In the genomic region with DNA sequence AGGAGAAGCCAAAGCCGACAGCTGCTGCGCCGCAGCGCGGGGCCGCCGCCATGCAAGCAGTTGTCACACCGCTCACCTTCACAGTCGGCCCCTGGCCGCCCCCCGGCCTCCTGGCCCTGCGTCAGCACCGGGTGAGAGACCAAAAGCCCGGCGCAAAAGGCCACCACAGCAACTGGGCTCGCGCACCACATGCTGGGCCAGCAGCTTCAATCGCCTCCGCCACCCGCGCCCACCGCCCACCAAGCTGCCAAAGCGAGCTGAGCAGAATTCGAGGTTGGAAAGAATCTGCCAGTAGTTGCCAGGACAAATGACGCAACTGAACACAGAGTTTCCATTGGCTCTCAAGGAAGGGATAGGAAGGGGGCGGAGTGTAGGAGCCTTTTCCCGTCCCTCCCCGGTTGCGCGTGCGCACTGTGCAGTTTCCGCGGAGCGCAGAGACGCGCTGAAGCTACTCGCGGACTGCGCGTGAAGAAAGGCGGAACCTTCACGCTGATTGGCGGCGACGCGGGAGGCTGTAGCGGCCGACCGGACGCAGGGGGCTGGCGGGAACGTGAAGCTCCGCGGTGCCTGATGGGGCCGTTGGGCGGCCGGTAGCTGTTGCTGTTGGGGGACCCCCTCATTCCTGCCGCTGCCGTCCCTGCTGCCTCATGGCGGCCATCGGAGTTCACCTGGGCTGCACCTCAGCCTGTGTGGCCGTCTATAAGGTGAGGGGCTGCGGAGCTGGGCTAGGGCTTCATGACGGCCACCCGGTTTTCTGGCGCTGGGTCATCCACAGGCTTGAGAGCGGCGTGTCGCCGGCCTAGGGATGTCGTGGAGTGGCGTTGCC, we compare ENCODE assay signal across 8 cellular contexts. TPM values are rescaled to one million over a fixed set of nuclear protein-coding genes. Genes with fewer than 3 reads are reported as not detected.
DNase-seq lines count a peak whose midpoint lies in the region; ATAC-seq, FAIRE-seq and TF ChIP-seq lines count a peak whose summit lies in the region.

A gene (minus strand): TSS at position 282 of the 826 bp plus-strand sequence. CDS start 91 bp downstream, at position 191.
A gene with protein sequence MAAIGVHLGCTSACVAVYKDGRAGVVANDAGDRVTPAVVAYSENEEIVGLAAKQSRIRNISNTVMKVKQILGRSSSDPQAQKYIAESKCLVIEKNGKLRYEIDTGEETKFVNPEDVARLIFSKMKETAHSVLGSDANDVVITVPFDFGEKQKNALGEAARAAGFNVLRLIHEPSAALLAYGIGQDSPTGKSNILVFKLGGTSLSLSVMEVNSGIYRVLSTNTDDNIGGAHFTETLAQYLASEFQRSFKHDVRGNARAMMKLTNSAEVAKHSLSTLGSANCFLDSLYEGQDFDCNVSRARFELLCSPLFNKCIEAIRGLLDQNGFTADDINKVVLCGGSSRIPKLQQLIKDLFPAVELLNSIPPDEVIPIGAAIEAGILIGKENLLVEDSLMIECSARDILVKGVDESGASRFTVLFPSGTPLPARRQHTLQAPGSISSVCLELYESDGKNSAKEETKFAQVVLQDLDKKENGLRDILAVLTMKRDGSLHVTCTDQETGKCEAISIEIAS (plus strand): TSS at position 551 of the 826 bp plus-strand sequence. CDS start 97 bp downstream, at position 648.
A gene with protein sequence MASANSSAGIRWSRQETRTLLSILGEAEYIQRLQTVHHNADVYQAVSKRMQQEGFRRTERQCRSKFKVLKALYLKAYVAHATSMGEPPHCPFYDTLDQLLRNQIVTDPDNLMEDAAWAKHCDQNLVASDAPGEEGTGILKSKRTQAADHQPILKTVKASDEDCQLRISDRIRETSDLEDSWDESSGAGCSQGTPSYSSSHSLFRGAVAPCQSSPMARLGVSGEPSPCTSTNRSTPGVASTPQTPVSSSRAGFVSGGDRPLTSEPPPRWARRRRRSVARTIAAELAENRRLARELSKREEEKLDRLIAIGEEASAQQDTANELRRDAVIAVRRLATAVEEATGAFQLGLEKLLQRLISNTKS (plus strand): TSS at position 551 of the 826 bp plus-strand sequence. CDS start 3,979 bp downstream, outside the sequence.

- POLR2A ChIA-PET in H1 (lab: Charles Lee; ENCODE audit: partially characterized antibody): interaction anchor here (0.8 to 3.7 kb wide), 22 partner anchors 10 to 1488 kb away, joined by 3 to 32 read pairs (median 4); a partner anchor contains a TSS

- H3K27me3 ChIP-seq in NT2/D1 (ENCODE audit: insufficient read depth, insufficient read length) (no peaks in the 10 kb centered on the region), H1 (replicated peaks in 1 of 4; ENCODE audit: control insufficient read depth in 3 of 4, extremely low read depth in 1 of 4, insufficient read depth in 3 of 4, low read length in 3 of 4) (no peaks in the 10 kb centered on the region)

- H3K4me3 ChIP-seq in NT2/D1 (ENCODE audit: insufficient read length, low read depth) (peak within 1 kb of the TSS; percentile 98), H1 (ENCODE audit: extremely low read depth in 1 of 4, insufficient read depth in 2 of 4, low read depth in 3 of 4, low read length in 4 of 4) (peak within 1 kb of the TSS; percentile 87 to 93 (median 91))

- H2AK5ac ChIP-seq in H1 (ENCODE audit: low read depth, low read length): 0 out of 2 replicates have a peak within 1 kb of the TSS, but pooled peaks have one; percentile 83

- TF ChIP-seq RAD21 in H1 (IDR thresholded peaks at IDR 0.05 in 1 of 2, conservative IDR thresholded peaks at IDR 0.05 in 1 of 2; ENCODE audit: low read depth in 2 of 2, low read length in 2 of 2): no peak

- H4K91ac ChIP-seq in H1 (replicated peaks; ENCODE audit: insufficient read length, low read length): peak within 1 kb of the TSS; percentile 89

- no peak within 1 kb of the TSS for H3K14ac ChIP-seq in H1 (ENCODE audit: insufficient read length)

- H4K8ac ChIP-seq in H1 (ENCODE audit: extremely low read depth, insufficient read depth, low read length): peak within 1 kb of the TSS; percentile 97

- H3K9ac ChIP-seq in NT2/D1 (ENCODE audit: insufficient read length, low read depth) (peak within 1 kb of the TSS; percentile 98), H1 (replicated peaks in 1 of 4; ENCODE audit: extremely low read depth in 1 of 4, low read depth in 3 of 4, low read length in 3 of 4) (peak within 1 kb of the TSS; percentile 90 to 98 (median 94))

- peak within 1 kb of the TSS; percentile 91 for H3K56ac ChIP-seq in H1 (replicated peaks; ENCODE audit: insufficient read length, low read depth, low read length)

- H3K4me1 ChIP-seq in NT2/D1 (ENCODE audit: insufficient read depth, insufficient read length) (no peaks in the 10 kb centered on the region), H1 (replicated peaks in 1 of 4; ENCODE audit: control insufficient read depth in 3 of 4, insufficient read depth in 4 of 4, low read length in 3 of 4) (peaks cover 0 to 8% (median 3%) of the 10 kb centered on the region in 4 experiments; a peak in 3 of 7 replicates)

- peak within 1 kb of the TSS; percentile 81 for H3K4ac ChIP-seq in H1 (replicated peaks; ENCODE audit: insufficient read length, low read depth, low read length)

- H3K4me2 ChIP-seq in H1 (ENCODE audit: insufficient read depth in 1 of 2, low read depth in 2 of 2, low read length in 2 of 2): peak within 1 kb of the TSS; percentile 79 to 87

- H2BK15ac ChIP-seq in H1 (ENCODE audit: low read length): no peak within 1 kb of the TSS

- H3K79me1 ChIP-seq in H1 (ENCODE audit: low read depth, low read length): peaks cover 3% of the 10 kb centered on the region; the same call in 1 of the 2 replicates

- DNase-seq in COR-L47 (lab: John Stamatoyannopoulos, UW) (peak; percentile 91), HUDEP-2 (lab: John Stamatoyannopoulos, UW; ENCODE audit: unreplicated experiment in 76 of 76) (peak; percentile 44 to 99 (median 96)), NT2/D1 (ENCODE audit: low read depth, low spot score) (peak; percentile 96), H1 (ENCODE audit: low read depth in 1 of 2, low spot score in 2 of 2) (peak; percentile 97 to 98), memory B cell (ENCODE audit: low spot score in 2 of 2) (peak; percentile 96 to 99)
- peak; percentile 99 for DNase-seq in activated CD8-positive, alpha-beta memory T cell treated with anti-CD3 and anti-CD28 coated beads, Interleukin-2, amount 10 ng/mL, durations not matched to agents 7 days and 5 days
- peak; percentile 99 for DNase-seq in stimulated activated CD8-positive, alpha-beta memory T cell treated with anti-CD3 and anti-CD28 coated beads, Interleukin-12 subunit alpha, Interleukin-12 subunit beta, amount 100 ng/mL, for 24 hours (ENCODE audit: extremely low read depth)

- peaks cover 9 to 36% of the 10 kb centered on the region in 2 experiments for H3K79me2 ChIP-seq in H1 (ENCODE audit: control insufficient read depth in 1 of 2, insufficient read depth in 2 of 2, low read length in 2 of 2)

- peak; percentile 84 to 93 for TF ChIP-seq POLR2A in H1 (IDR thresholded peaks at IDR 0.05; ENCODE audit: control extremely low read depth in 1 of 2, low read depth in 2 of 2, low read length in 2 of 2)

- peak within 1 kb of the TSS; percentile 96 for H4K5ac ChIP-seq in H1 (ENCODE audit: insufficient read length, low read depth, low read length)

- peaks cover 3 to 6% of the 10 kb centered on the region in 2 experiments for H4K20me1 ChIP-seq in H1 (replicated peaks in 1 of 2; ENCODE audit: control insufficient read depth in 1 of 2, insufficient read depth in 2 of 2, low read length in 2 of 2)

- H2BK20ac ChIP-seq in H1 (ENCODE audit: low read length): no peak within 1 kb of the TSS

- H2BK5ac ChIP-seq in H1 (ENCODE audit: low read depth, low read length): peak within 1 kb of the TSS; percentile 95

- 0 out of 2 replicates have a peak within 1 kb of the TSS, but pooled peaks have one; percentile 82 for H2BK12ac ChIP-seq in H1 (ENCODE audit: low read depth, low read length)

- H2BK120ac ChIP-seq in H1 (replicated peaks; ENCODE audit: low read depth, low read length): no peak within 1 kb of the TSS

- peak within 1 kb of the TSS; percentile 91 for H3K27ac ChIP-seq in H1 (ENCODE audit: low read depth, low read length)

- H3K27ac Mint-ChIP-seq in activated CD8-positive, alpha-beta memory T cell treated with anti-CD3 and anti-CD28 coated beads, Interleukin-2, amount 10 ng/mL, durations not matched to agents 7 days and 5 days: peak within 1 kb of the TSS; percentile 94
- peak within 1 kb of the TSS; percentile 98 for H3K27ac Mint-ChIP-seq in memory B cell

- no peaks in the 10 kb centered on the region for H3K9me3 ChIP-seq in NT2/D1 (ENCODE audit: insufficient read depth, low read length)
- H3K9me3 ChIP-seq in H1 (ENCODE audit: insufficient read depth in 2 of 2, low read depth in 1 of 2, low read length in 1 of 2): no peaks in the 10 kb centered on the region

- no peak for TF ChIP-seq CTCF in H1 (IDR thresholded peaks at IDR 0.05; ENCODE audit: control extremely low read depth in 1 of 3, insufficient read depth in 1 of 3, low read depth in 1 of 3, low read length in 3 of 3)

- peak within 1 kb of the TSS; percentile 93 for H3K18ac ChIP-seq in H1 (ENCODE audit: extremely low read depth, low read length)

- H3K36me3 ChIP-seq in NT2/D1 (ENCODE audit: insufficient read depth, insufficient read length, low read length): peaks cover 34% of the 10 kb centered on the region
- H3K36me3 ChIP-seq in H1 (ENCODE audit: control insufficient read depth in 2 of 4, insufficient read depth in 4 of 4, low read length in 3 of 4): peaks cover 19 to 30% (median 21%) of the 10 kb centered on the region in 4 experiments

- 3% methylated on average over 64 of the region's 72 CpGs; no CpG with 5 or more reads in 1 of the 2 experiments for WGBS in H1 (ENCODE audit: extremely low coverage in 1 of 2, insufficient coverage in 1 of 2, insufficient read length in 1 of 2, insufficient replicate concordance in 2 of 2, low coverage in 1 of 2, low lambda C conversion rate in 2 of 2, missing lambda C conversion rate in 1 of 2), 2 experiments

- no peak within 1 kb of the TSS for H3K23ac ChIP-seq in H1 (ENCODE audit: insufficient read length)

- peaks cover 30% of the 10 kb centered on the region for H3K36me3 Mint-ChIP-seq in activated CD8-positive, alpha-beta memory T cell treated with anti-CD3 and anti-CD28 coated beads, Interleukin-2, amount 10 ng/mL, durations not matched to agents 7 days and 5 days
- H3K36me3 Mint-ChIP-seq in memory B cell: peaks cover 14% of the 10 kb centered on the region

- no peaks in the 10 kb centered on the region for H3K27me3 Mint-ChIP-seq in activated CD8-positive, alpha-beta memory T cell treated with anti-CD3 and anti-CD28 coated beads, Interleukin-2, amount 10 ng/mL, durations not matched to agents 7 days and 5 days
- no peaks in the 10 kb centered on the region for H3K27me3 Mint-ChIP-seq in memory B cell

- FAIRE-seq in H1 (lab: Jason Lieb, UNC): no peak

- no peaks in the 10 kb centered on the region for H3K9me3 Mint-ChIP-seq in activated CD8-positive, alpha-beta memory T cell treated with anti-CD3 and anti-CD28 coated beads, Interleukin-2, amount 10 ng/mL, durations not matched to agents 7 days and 5 days (ENCODE audit: low read depth)
- H3K9me3 Mint-ChIP-seq in memory B cell: no peaks in the 10 kb centered on the region

- CTCF ChIA-PET in activated CD8-positive, alpha-beta memory T cell treated with anti-CD3 and anti-CD28 coated beads, Interleukin-2, amount 10 ng/mL, durations not matched to agents 7 days and 5 days (lab: Charles Lee): interaction anchor here (0.8 to 4.1 kb wide), 19 partner anchors 10 to 339 kb away, joined by 3 to 18 read pairs (median 4); a partner anchor contains a TSS
- CTCF ChIA-PET in H1 (lab: Charles Lee; ENCODE audit: partially characterized antibody): interaction anchor here (0.6 to 3.0 kb wide), 11 partner anchors 9 to 340 kb away, joined by 3 to 19 read pairs (median 3); a partner anchor contains a TSS

- peak within 1 kb of the TSS; percentile 95 for H3K4me3 Mint-ChIP-seq in activated CD8-positive, alpha-beta memory T cell treated with anti-CD3 and anti-CD28 coated beads, Interleukin-2, amount 10 ng/mL, durations not matched to agents 7 days and 5 days
- peak within 1 kb of the TSS; percentile 97 for H3K4me3 Mint-ChIP-seq in memory B cell

- peak in 1 of 2 experiments; percentile 10; a peak in 1 of 3 replicates for TF ChIP-seq EP300 in H1 (IDR thresholded peaks at IDR 0.05; ENCODE audit: borderline replicate concordance in 1 of 2, low read depth in 2 of 2, low read length in 2 of 2)

- H3K23me2 ChIP-seq in H1 (ENCODE audit: low read depth, low read length): peaks cover 2% of the 10 kb centered on the region

- ATAC-seq in GM21381 (IDR thresholded peaks at IDR 0.05; ENCODE audit: unreplicated experiment): peak; percentile 96
- ATAC-seq in activated CD8-positive, alpha-beta memory T cell treated with anti-CD3 and anti-CD28 coated beads, Interleukin-2, amount 10 ng/mL, durations not matched to agents 7 days and 5 days: peak; percentile 95
- ATAC-seq in memory B cell (ENCODE audit: low read depth): peak; percentile 88

- H3K4me1 Mint-ChIP-seq in activated CD8-positive, alpha-beta memory T cell treated with anti-CD3 and anti-CD28 coated beads, Interleukin-2, amount 10 ng/mL, durations not matched to agents 7 days and 5 days: peaks cover 22% of the 10 kb centered on the region
- H3K4me1 Mint-ChIP-seq in memory B cell: peaks cover 6% of the 10 kb centered on the region

- peak within 1 kb of the TSS; percentile 63 for H2AFZ ChIP-seq in H1 (ENCODE audit: low read length)

RNA-seq across cellular contexts. Expression of the first gene that starts in this region (rescaled TPM):
- under 1 TPM; 0.50 to 0.94 TPM for total RNA-seq in activated CD8-positive, alpha-beta memory T cell treated with anti-CD3 and anti-CD28 coated beads, Interleukin-2, amount 10 ng/mL, durations not matched to agents 7 days and 5 days
- total RNA-seq in H1 (2021; fragmentation: NEBNext Ultra II Directional; extraction: Animal tissue kit (Norgen Biotek cat#: 25700)): 0.32 and 0.36 TPM in 2 replicates
- polyA plus RNA-seq in H1 (2011; rRNA removed): 0.27 and 0.67 TPM in 2 replicates
- polyA plus RNA-seq in H1 (2011; cell fraction: cytosol; rRNA removed): 1.3 TPM
- 0.20 TPM for polyA plus RNA-seq in H1 (2011; cell fraction: nucleus; rRNA removed)
- polyA plus RNA-seq in H1 (2012, experiment 1 of 2): 0.70 to 1.4 TPM (median 1.0 TPM) in 4 replicates
- not detected for polyA plus RNA-seq in H1 (2012, experiment 2 of 2)
- 0.89 TPM for polyA plus RNA-seq in H1 (2013, experiment 1 of 2)
- polyA plus RNA-seq in H1 (2013, experiment 2 of 2): 0.92 TPM
- 0.73 and 2.3 TPM in 2 replicates for polyA minus RNA-seq in H1 (2011; rRNA and poly(A)+ RNA removed)
- polyA minus RNA-seq in H1 (2011; cell fraction: cytosol; rRNA and poly(A)+ RNA removed): not detected
- 1.7 TPM for polyA minus RNA-seq in H1 (2011; cell fraction: nucleus; rRNA and poly(A)+ RNA removed)

RNA-seq across cellular contexts. Expression of the second gene that starts in this region (rescaled TPM):
- 10 to 100 TPM; 26.4 to 35.0 TPM for total RNA-seq in activated CD8-positive, alpha-beta memory T cell treated with anti-CD3 and anti-CD28 coated beads, Interleukin-2, amount 10 ng/mL, durations not matched to agents 7 days and 5 days
- total RNA-seq in H1 (2021; fragmentation: NEBNext Ultra II Directional; extraction: Animal tissue kit (Norgen Biotek cat#: 25700)): 32.9 and 36.4 TPM in 2 replicates
- polyA plus RNA-seq in H1 (2011; rRNA removed): 11.9 and 20.5 TPM in 2 replicates
- polyA plus RNA-seq in H1 (2011; cell fraction: cytosol; rRNA removed): 25.8 TPM
- polyA plus RNA-seq in H1 (2011; cell fraction: nucleus; rRNA removed): 5.2 TPM
- polyA plus RNA-seq in H1 (2012, experiment 1 of 2): 21.0 to 27.2 TPM (median 23.5 TPM) in 4 replicates
- 3.9 TPM for polyA plus RNA-seq in H1 (2012, experiment 2 of 2)
- polyA plus RNA-seq in H1 (2013, experiment 1 of 2): 24.2 TPM
- 25.6 TPM for polyA plus RNA-seq in H1 (2013, experiment 2 of 2)
- 9.9 and 14.0 TPM in 2 replicates for polyA minus RNA-seq in H1 (2011; rRNA and poly(A)+ RNA removed)
- 10.1 TPM for polyA minus RNA-seq in H1 (2011; cell fraction: cytosol; rRNA and poly(A)+ RNA removed)
- polyA minus RNA-seq in H1 (2011; cell fraction: nucleus; rRNA and poly(A)+ RNA removed): 8.8 TPM

RNA-seq across cellular contexts. Expression of the third gene that starts in this region (rescaled TPM):
- 10 to 100 TPM; 20.1 to 21.0 TPM for total RNA-seq in activated CD8-positive, alpha-beta memory T cell treated with anti-CD3 and anti-CD28 coated beads, Interleukin-2, amount 10 ng/mL, durations not matched to agents 7 days and 5 days
- total RNA-seq in H1 (2021; fragmentation: NEBNext Ultra II Directional; extraction: Animal tissue kit (Norgen Biotek cat#: 25700)): 15.2 and 16.0 TPM in 2 replicates
- polyA plus RNA-seq in H1 (2011; rRNA removed): 4.9 and 5.0 TPM in 2 replicates
- 5.5 TPM for polyA plus RNA-seq in H1 (2011; cell fraction: cytosol; rRNA removed)
- polyA plus RNA-seq in H1 (2011; cell fraction: nucleus; rRNA removed): 6.8 TPM
- polyA plus RNA-seq in H1 (2012, experiment 1 of 2): 10.7 to 12.4 TPM (median 11.2 TPM) in 4 replicates
- 6.0 TPM for polyA plus RNA-seq in H1 (2012, experiment 2 of 2)
- 10.1 TPM for polyA plus RNA-seq in H1 (2013, experiment 1 of 2)
- 9.1 TPM for polyA plus RNA-seq in H1 (2013, experiment 2 of 2)
- polyA minus RNA-seq in H1 (2011; rRNA and poly(A)+ RNA removed): 14.8 and 18.1 TPM in 2 replicates
- 15.1 TPM for polyA minus RNA-seq in H1 (2011; cell fraction: cytosol; rRNA and poly(A)+ RNA removed)
- polyA minus RNA-seq in H1 (2011; cell fraction: nucleus; rRNA and poly(A)+ RNA removed): 18.4 TPM

Comparison
In these comparisons a context has a peak if more than half of its experiments do, and no peak if none do; other contexts are left out.
1. Peak in every context shown above with its lines: DNase-seq, ATAC-seq, H3K4me3 ChIP-seq and H3K27ac ChIP-seq.